In the genomic region with DNA sequence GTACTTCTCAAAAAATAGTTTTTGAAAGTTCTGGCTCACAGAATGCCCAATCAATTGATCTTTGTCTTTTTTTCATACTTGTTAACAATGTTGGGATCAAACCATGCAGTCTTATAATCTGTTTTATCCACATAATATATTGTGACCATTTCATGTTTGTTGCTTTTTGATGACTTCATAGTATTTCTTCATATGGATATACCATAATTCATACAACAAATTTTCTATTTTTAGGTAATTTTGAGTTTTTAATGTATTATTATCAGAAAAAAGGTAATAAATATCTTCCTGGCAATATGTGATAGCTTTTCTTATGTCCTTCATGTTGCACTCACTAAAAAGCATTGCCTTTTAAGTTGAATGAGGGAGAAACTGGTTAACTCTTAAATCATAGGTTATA, we compare ENCODE assay signal across 38 cellular contexts. TPM values are rescaled to one million over a fixed set of nuclear protein-coding genes. Genes with fewer than 3 reads are reported as not detected.
DNase-seq lines count a peak whose midpoint lies in the region; ATAC-seq, FAIRE-seq and TF ChIP-seq lines count a peak whose summit lies in the region.
"Had no signal": no experiment of that assay in that cellular context is flagged by ENCODE, and none has a peak within 500 bp of the region (broad histone marks: within the 10 kb centered on the region; RNA-seq: fewer than 3 reads in every experiment).

No MANE protein-coding gene starts in this region.

- no peaks in the 10 kb centered on the region for H3F3A ChIP-seq in SK-N-SH (replicated peaks; ENCODE audit: insufficient read depth)

- H3K36me3 ChIP-seq in SK-N-SH (replicated peaks in 1 of 2; ENCODE audit: control insufficient read depth in 1 of 2, insufficient read depth in 2 of 2, low read length in 1 of 2) (no peaks in the 10 kb centered on the region), small intestine (ENCODE audit: control insufficient read depth in 2 of 2, insufficient read depth in 2 of 2, low read length in 2 of 2) (no peaks in the 10 kb centered on the region)
- H3K36me3 ChIP-seq: BE2C; BLaER1; BLaER1 treated with 17β-estradiol and CSF1 and Interleukin-3, amounts not matched to agents 10 nM and 100 nM had no signal

- TF ChIP-seq RAD21 in SK-N-SH (IDR thresholded peaks at IDR 0.05; ENCODE audit: low read length) (no peak), A549 (conservative IDR thresholded peaks at IDR 0.05 in 1 of 2, IDR thresholded peaks at IDR 0.05 in 1 of 2) (no peak)

- H4K20me1 ChIP-seq in SK-N-SH (ENCODE audit: insufficient read depth) = no peaks in the 10 kb centered on the region
- H4K20me1 ChIP-seq: BLaER1; BLaER1 treated with 17β-estradiol and CSF1 and Interleukin-3, amounts not matched to agents 10 nM and 100 nM had no signal

- no peak overlapping the region for H3K27ac ChIP-seq in SK-N-SH (ENCODE audit: low read depth in 2 of 2, low read length in 1 of 2)
- no peak overlapping the region for H3K27ac ChIP-seq in A549
- H3K27ac ChIP-seq in small intestine (ENCODE audit: low read depth in 1 of 2, low read length in 1 of 2) = no peak overlapping the region
- H3K27ac ChIP-seq: 22Rv1; BLaER1; BLaER1 treated with 17β-estradiol and CSF1 and Interleukin-3, amounts not matched to agents 10 nM and 100 nM; C4-2B had no signal

- H3K4me3 ChIP-seq in SK-N-SH (ENCODE audit: low read depth in 2 of 2, low read length in 1 of 2) (no peak overlapping the region), A549 (no peak overlapping the region), small intestine (ENCODE audit: low read depth in 1 of 2, low read length in 2 of 2) (no peak overlapping the region)
- H3K4me3 ChIP-seq: BLaER1; BLaER1 treated with 17β-estradiol and CSF1 and Interleukin-3, amounts not matched to agents 10 nM and 100 nM had no signal

- H3K27me3 ChIP-seq in SK-N-SH (ENCODE audit: insufficient read depth) = no peaks in the 10 kb centered on the region
- peaks cover 0 to 2% of the 10 kb centered on the region in 2 donors for H3K27me3 ChIP-seq in small intestine (ENCODE audit: control insufficient read depth in 2 of 2, insufficient read depth in 2 of 2, low read length in 2 of 2)
- H3K27me3 ChIP-seq: BE2C; BLaER1; BLaER1 treated with 17β-estradiol and CSF1 and Interleukin-3, amounts not matched to agents 10 nM and 100 nM had no signal

- no peaks in the 10 kb centered on the region for H3K79me2 ChIP-seq in SK-N-SH (ENCODE audit: insufficient read depth)

- no peaks in the 10 kb centered on the region for H3K9me2 ChIP-seq in SK-N-SH

- DNase-seq in SK-N-SH (no peak), A549 (ENCODE audit: low read depth in 1 of 2, low spot score in 1 of 2) (no peak), small intestine (no peak), ureter (ENCODE audit: low spot score) (no peak), NCI-H1092 (lab: John Stamatoyannopoulos, UW) (no peak)
- DNase-seq: 8988T; ACHN; AML-193; BE2C; C1 segment of cervical spinal cord; Caco-2; Calu3; CD4-positive, alpha-beta memory T cell; CD4-positive, alpha-beta T cell; CD4-positive, CD25-positive, alpha-beta regulatory T cell; CD8-positive, alpha-beta memory T cell; CD8-positive, alpha-beta T cell; COR-L47; DMS 273 treated with DMSO at 0.1 percent for 48 hours; DMS153; DMS53; DMS79; DMS79 treated with DMSO at 0.1 percent for 48 hours; DND-41; EL had no signal

- H3K4me2 ChIP-seq in SK-N-SH = no peak overlapping the region
- no peak overlapping the region for H3K4me2 ChIP-seq in A549
- H3K4me2 ChIP-seq: BLaER1; BLaER1 treated with 17β-estradiol and CSF1 and Interleukin-3, amounts not matched to agents 10 nM and 100 nM had no signal

- FAIRE-seq in A549 (lab: Jason Lieb, UNC) = peak; percentile 76
- FAIRE-seq in endometrium (lab: Jason Lieb, UNC) = peak; percentile 12
- FAIRE-seq in small intestine (lab: Jason Lieb, UNC) = peak; percentile 26
- FAIRE-seq: A204.1, D721Med had no signal

- POLR2A ChIA-PET in SK-N-SH (lab: Yijun Ruan, JAX) = no interaction called here
- POLR2A ChIA-PET in A549 (lab: Yijun Ruan, JAX) = no interaction called here

- H3K9me3 ChIP-seq in SK-N-SH (no peaks in the 10 kb centered on the region), A549 (peaks cover 34% of the 10 kb centered on the region), small intestine (ENCODE audit: control insufficient read depth, low read depth) (no peaks in the 10 kb centered on the region)
- H3K9me3 ChIP-seq: BE2C, Caco-2 had no signal

- no peak for TF ChIP-seq EP300 in SK-N-SH (IDR thresholded peaks at IDR 0.05; ENCODE audit: borderline replicate concordance in 1 of 2, low read depth in 1 of 2, low read length in 1 of 2)
- TF ChIP-seq EP300 in A549 (IDR thresholded peaks at IDR 0.05) = no peak

- H3K9ac ChIP-seq in SK-N-SH = no peak overlapping the region
- H3K9ac ChIP-seq: BLaER1; BLaER1 treated with 17β-estradiol and CSF1 and Interleukin-3, amounts not matched to agents 10 nM and 100 nM had no signal

- H3K4me1 ChIP-seq in SK-N-SH (ENCODE audit: control insufficient read depth in 1 of 2, insufficient read depth in 2 of 2, low read depth in 1 of 2, low read length in 1 of 2) = no peaks in the 10 kb centered on the region
- H3K4me1 ChIP-seq in A549 = no peaks in the 10 kb centered on the region
- no peaks in the 10 kb centered on the region for H3K4me1 ChIP-seq in small intestine (ENCODE audit: control insufficient read depth in 2 of 2, insufficient read depth in 1 of 2, low read depth in 1 of 2, low read length in 1 of 2)
- H3K4me1 ChIP-seq: BE2C; BLaER1; BLaER1 treated with 17β-estradiol and CSF1 and Interleukin-3, amounts not matched to agents 10 nM and 100 nM; Caco-2 had no signal

- ATAC-seq in SK-N-SH treated with all-trans-retinoic acid at 6 μM for 48 hours (no peak), A549 (no peak), HG02885 (IDR thresholded peaks at IDR 0.05; ENCODE audit: poor library complexity, unreplicated experiment) (no peak)
- ATAC-seq: CD8-positive, alpha-beta T cell had no signal

- CTCF ChIA-PET in SK-N-SH (lab: Yijun Ruan, JAX) (no interaction called here), A549 (lab: Yijun Ruan, JAX) (no interaction called here)

- TF ChIP-seq CTCF in SK-N-SH (IDR thresholded peaks at IDR 0.05) = no peak
- TF ChIP-seq CTCF in A549 (IDR thresholded peaks at IDR 0.05) = no peak

- H2AFZ ChIP-seq in SK-N-SH (ENCODE audit: low read depth) = no peak overlapping the region

- no peak for TF ChIP-seq POLR2A in A549 (IDR thresholded peaks at IDR 0.05; ENCODE audit: low read length)

TF ChIP-seq in SK-N-SH, 30 proteins besides CTCF, POLR2A, EP300 and RAD21 (continues in another document):
- TF ChIP-seq, protein P1, sequence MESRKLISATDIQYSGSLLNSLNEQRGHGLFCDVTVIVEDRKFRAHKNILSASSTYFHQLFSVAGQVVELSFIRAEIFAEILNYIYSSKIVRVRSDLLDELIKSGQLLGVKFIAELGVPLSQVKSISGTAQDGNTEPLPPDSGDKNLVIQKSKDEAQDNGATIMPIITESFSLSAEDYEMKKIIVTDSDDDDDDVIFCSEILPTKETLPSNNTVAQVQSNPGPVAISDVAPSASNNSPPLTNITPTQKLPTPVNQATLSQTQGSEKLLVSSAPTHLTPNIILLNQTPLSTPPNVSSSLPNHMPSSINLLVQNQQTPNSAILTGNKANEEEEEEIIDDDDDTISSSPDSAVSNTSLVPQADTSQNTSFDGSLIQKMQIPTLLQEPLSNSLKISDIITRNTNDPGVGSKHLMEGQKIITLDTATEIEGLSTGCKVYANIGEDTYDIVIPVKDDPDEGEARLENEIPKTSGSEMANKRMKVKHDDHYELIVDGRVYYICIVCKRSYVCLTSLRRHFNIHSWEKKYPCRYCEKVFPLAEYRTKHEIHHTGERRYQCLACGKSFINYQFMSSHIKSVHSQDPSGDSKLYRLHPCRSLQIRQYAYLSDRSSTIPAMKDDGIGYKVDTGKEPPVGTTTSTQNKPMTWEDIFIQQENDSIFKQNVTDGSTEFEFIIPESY (IDR thresholded peaks at IDR 0.05; ENCODE audit: borderline replicate concordance, low read depth) = no peak
- TF ChIP-seq FOXJ3 (CRISPR knock-in tag; IDR thresholded peaks at IDR 0.05) (no peak), MEF2A (IDR thresholded peaks at IDR 0.05; ENCODE audit: borderline replicate concordance, low read depth) (no peak), CHD2 (IDR thresholded peaks at IDR 0.05; ENCODE audit: low read length, partially characterized antibody) (no peak), FOXM1 (IDR thresholded peaks at IDR 0.05; ENCODE audit: low read depth) (no peak), FOSL2 (IDR thresholded peaks at IDR 0.05; ENCODE audit: borderline replicate concordance, low read depth) (no peak)

TF ChIP-seq in A549, 52 proteins besides CTCF, POLR2A, EP300 and RAD21:
- TF ChIP-seq RFX5 (IDR thresholded peaks at IDR 0.05) (no peak), HES2 (IDR thresholded peaks at IDR 0.05) (no peak), NR3C1 (IDR thresholded peaks at IDR 0.05) (no peak), RARB (CRISPR knock-in tag; IDR thresholded peaks at IDR 0.05) (no peak), CEBPB (IDR thresholded peaks at IDR 0.05) (no peak), BCL3 (IDR thresholded peaks at IDR 0.05) (no peak), ZC3H11A (IDR thresholded peaks at IDR 0.05) (no peak), TP53 (CRISPR knock-in tag; IDR thresholded peaks at IDR 0.05) (no peak), JUN (IDR thresholded peaks at IDR 0.05) (no peak), BHLHE40 (IDR thresholded peaks at IDR 0.05; ENCODE audit: low read depth, low read length) (no peak), EHF (CRISPR knock-in tag; IDR thresholded peaks at IDR 0.05) (no peak)

RNA-seq across cellular contexts. Expression of gene TBC1D26, which starts 44.8 kb away (rescaled TPM):
- not detected in 2 replicates for polyA plus RNA-seq in SK-N-SH (2012; rRNA removed)
- polyA plus RNA-seq in SK-N-SH (2012; cell fraction: cytosol; rRNA removed) = 0.01 TPM in 1 of 2 replicates, not detected in the other
- 0.12 and 0.23 TPM in 2 replicates for polyA plus RNA-seq in SK-N-SH (2012; cell fraction: nucleus; rRNA removed)
- polyA plus RNA-seq in A549 (2011; rRNA removed) = 0.16 and 0.17 TPM in 2 replicates
- polyA plus RNA-seq in A549 (2012; cell fraction: cytosol; rRNA removed) = 0.03 and 0.04 TPM in 2 replicates
- 0.60 and 0.74 TPM in 2 replicates for polyA plus RNA-seq in A549 (2012; cell fraction: nucleus; rRNA removed)
- 0.07 to 0.18 TPM (median 0.08 TPM) in 3 replicates for polyA plus RNA-seq in A549 (2017; fragmentation: RNase III; extraction: RNeasy Plus Mini Kit Qiagen cat#74134 plus additional on column Dnase treatment)
- 1.1 and 1.2 TPM in 2 replicates for polyA minus RNA-seq in A549 (2011; rRNA and poly(A)+ RNA removed)
- not detected for polyA plus RNA-seq in small intestine
- total RNA-seq in ureter = 0.47 TPM
- total RNA-seq: A172; B cell; Caco-2; CD4-positive, alpha-beta T cell; Daoy had no signal
- polyA plus RNA-seq: CD14-positive monocyte; CD4-positive, alpha-beta memory T cell; CD4-positive, CD25-positive, alpha-beta regulatory T cell had no signal
